ENCODE assay signal across 18 cellular contexts in genomic region chr3:14119651-14120050, GRCh38. TPM values are rescaled to one million over a fixed set of nuclear protein-coding genes. Genes with fewer than 3 reads are reported as not detected.
DNase-seq lines count a peak whose midpoint lies in the region; ATAC-seq and TF ChIP-seq lines count a peak whose summit lies in the region.
"Had no signal": no experiment of that assay in that cellular context is flagged by ENCODE, and none has a peak within 500 bp of the region (broad histone marks: within the 10 kb centered on the region; RNA-seq: fewer than 3 reads in every experiment).

No MANE protein-coding gene starts in this region.

- peak; percentile 42 for DNase-seq in right atrium auricular region (ENCODE audit: low spot score)
- no peak for DNase-seq in heart right ventricle
- no peak for DNase-seq in CD14-positive monocyte (ENCODE audit: low spot score)
- no peak for DNase-seq in brain microvascular endothelial cell
- no peak for DNase-seq in sigmoid colon
- no peak for DNase-seq in activated CD4-positive, alpha-beta T cell treated with anti-CD3 and anti-CD28 coated beads for 4 hours
- DNase-seq: EL, GOT3, KG1, MG63, NCI-H1092 treated with DMSO at 0.1 percent for 48 hours, NCI-H1694, NCI-H510A treated with DMSO at 0.1 percent for 48 hours, NCI-H82, SHP77 treated with DMSO at 0.1 percent for 48 hours had no signal

- H3K36me3 ChIP-seq in right atrium auricular region = peaks cover 30% of the 10 kb centered on the region
- peaks cover 0 to 54% (median 18%) of the 10 kb centered on the region in 9 donors for H3K36me3 ChIP-seq in heart right ventricle
- peaks cover 2 to 14% (median 11%) of the 10 kb centered on the region in 4 donors for H3K36me3 ChIP-seq in liver (ENCODE audit: control insufficient read depth in 4 of 4, insufficient read depth in 3 of 4, low read depth in 1 of 4, low read length in 3 of 4)
- no peaks in the 10 kb centered on the region for H3K36me3 ChIP-seq in brain microvascular endothelial cell (replicated peaks)
- H3K36me3 ChIP-seq in sigmoid colon = peaks cover 9 to 43% (median 12%) of the 10 kb centered on the region in 4 donors

- peaks cover 52 to 56% of the 10 kb centered on the region in 2 donors for H3K36me3 Mint-ChIP-seq in CD14-positive monocyte

- H3K27me3 ChIP-seq in right atrium auricular region (no peaks in the 10 kb centered on the region), heart right ventricle (no peaks in the 10 kb centered on the region), liver (ENCODE audit: control insufficient read depth in 4 of 4, insufficient read depth in 4 of 4, low read length in 3 of 4) (no peaks in the 10 kb centered on the region), brain microvascular endothelial cell (replicated peaks) (no peaks in the 10 kb centered on the region), sigmoid colon (no peaks in the 10 kb centered on the region)
- H3K27me3 ChIP-seq: MG63 had no signal

- peak overlapping the region in 2 of 7 donors; percentile 16 to 27 for H3K27ac Mint-ChIP-seq in CD14-positive monocyte

- no peak for TF ChIP-seq RAD21 in liver (IDR thresholded peaks at IDR 0.05)

- peaks cover 0 to 3% (median 0%) of the 10 kb centered on the region in 3 donors for H3K27me3 Mint-ChIP-seq in CD14-positive monocyte (ENCODE audit: low read depth in 3 of 3)

- H3K9me3 Mint-ChIP-seq in CD14-positive monocyte = peaks cover 0 to 2% (median 0%) of the 10 kb centered on the region in 7 donors

- peaks cover 25% of the 10 kb centered on the region for H3K4me1 Mint-ChIP-seq in CD14-positive monocyte

- no peak overlapping the region for H3K4me3 Mint-ChIP-seq in CD14-positive monocyte

- TF ChIP-seq EP300 in sigmoid colon (IDR thresholded peaks at IDR 0.05) = no peak

- 88 to 93% methylated on average over 2 of the region's 2 CpGs for WGBS in heart right ventricle, 2 donors
- WGBS in liver = 86% methylated on average over 2 of the region's 2 CpGs
- WGBS in sigmoid colon, 2 donors = 77 to 87% methylated on average over 2 of the region's 2 CpGs

- no peak for ATAC-seq in heart right ventricle
- ATAC-seq: Panc1 had no signal

- H3K4me3 ChIP-seq in right atrium auricular region (no peak overlapping the region), heart right ventricle (no peak overlapping the region), liver (ENCODE audit: low read depth in 1 of 3, low read length in 3 of 3) (no peak overlapping the region), brain microvascular endothelial cell (ENCODE audit: low read depth, low read length) (no peak overlapping the region), sigmoid colon (no peak overlapping the region)
- H3K4me3 ChIP-seq: MG63 had no signal

- H3K4me1 ChIP-seq in right atrium auricular region (peaks cover 0 to 20% of the 10 kb centered on the region in 2 donors), heart right ventricle (peaks cover 5 to 34% (median 20%) of the 10 kb centered on the region in 9 donors), liver (ENCODE audit: control insufficient read depth in 4 of 4, insufficient read depth in 4 of 4, low read length in 3 of 4) (peaks cover 22 to 60% (median 42%) of the 10 kb centered on the region in 4 donors), sigmoid colon (peaks cover 0 to 25% (median 19%) of the 10 kb centered on the region in 4 donors)

- no peak for TF ChIP-seq POLR2A in sigmoid colon (IDR thresholded peaks at IDR 0.05)

- TF ChIP-seq CTCF in right atrium auricular region (IDR thresholded peaks at IDR 0.05) = no peak
- no peak for TF ChIP-seq CTCF in heart right ventricle (IDR thresholded peaks at IDR 0.05)
- no peak for TF ChIP-seq CTCF in VCaP (conservative IDR thresholded peaks at IDR 0.05)
- no peak for TF ChIP-seq CTCF in liver (IDR thresholded peaks at IDR 0.05; ENCODE audit: low read depth, low read length, missing input control)
- TF ChIP-seq CTCF in CD14-positive monocyte (IDR thresholded peaks at IDR 0.05) = no peak
- TF ChIP-seq CTCF in brain microvascular endothelial cell (IDR thresholded peaks at IDR 0.05; ENCODE audit: low read depth, low read length, missing control alignments) = no peak
- no peak for TF ChIP-seq CTCF in sigmoid colon (IDR thresholded peaks at IDR 0.05)

- H3K27ac ChIP-seq in right atrium auricular region (no peak overlapping the region), heart right ventricle (no peak overlapping the region), VCaP (peak overlapping the region; percentile 97), liver (ENCODE audit: low read depth in 1 of 2, low read length in 2 of 2) (peak overlapping the region; percentile 37 to 39), brain microvascular endothelial cell (no peak overlapping the region), sigmoid colon (no peak overlapping the region)

- H3K9me3 ChIP-seq in right atrium auricular region = no peaks in the 10 kb centered on the region
- no peaks in the 10 kb centered on the region for H3K9me3 ChIP-seq in heart right ventricle
- H3K9me3 ChIP-seq in liver (ENCODE audit: control insufficient read depth in 4 of 4, low read length in 3 of 4) = no peaks in the 10 kb centered on the region
- H3K9me3 ChIP-seq in sigmoid colon = no peaks in the 10 kb centered on the region
- H3K9me3 ChIP-seq: MG63 had no signal

- intact Hi-C loops in heart right ventricle (cut with DNase I) (loop anchor here in 7 of 10 donors (5.0 to 10.0 kb wide), 3 partner anchors 222 to 465 kb away; no protein-coding TSS in a partner anchor), CD14-positive monocyte (cut with micrococcal nuclease) (loop anchor here (5.0 to 10.0 kb wide), 4 partner anchors 222 to 945 kb away; partner anchors contain the start of genes CCDC174 (in 1 of the 2) and MRPS25 (in 1 of the 2)), sigmoid colon (cut with DNase I) (loop anchor here (10.0 kb wide), 1 partner anchor 825 kb away; the partner anchor contains the start of gene NR2C2)

- in situ Hi-C loops in brain microvascular endothelial cell (cut with HindIII; ENCODE audit: low pct_ligation_motif_present, low sequenced_read_pairs) = no loop called here

- H3K9ac ChIP-seq in liver (ENCODE audit: low read depth in 1 of 2, low read length in 2 of 2) = no peak overlapping the region

TF ChIP-seq in liver, 16 proteins besides CTCF, POLR2A, EP300 and RAD21 (continues in another document):
- TF ChIP-seq HNF4G (IDR thresholded peaks at IDR 0.05) = no peak
- TF ChIP-seq, protein P1, sequence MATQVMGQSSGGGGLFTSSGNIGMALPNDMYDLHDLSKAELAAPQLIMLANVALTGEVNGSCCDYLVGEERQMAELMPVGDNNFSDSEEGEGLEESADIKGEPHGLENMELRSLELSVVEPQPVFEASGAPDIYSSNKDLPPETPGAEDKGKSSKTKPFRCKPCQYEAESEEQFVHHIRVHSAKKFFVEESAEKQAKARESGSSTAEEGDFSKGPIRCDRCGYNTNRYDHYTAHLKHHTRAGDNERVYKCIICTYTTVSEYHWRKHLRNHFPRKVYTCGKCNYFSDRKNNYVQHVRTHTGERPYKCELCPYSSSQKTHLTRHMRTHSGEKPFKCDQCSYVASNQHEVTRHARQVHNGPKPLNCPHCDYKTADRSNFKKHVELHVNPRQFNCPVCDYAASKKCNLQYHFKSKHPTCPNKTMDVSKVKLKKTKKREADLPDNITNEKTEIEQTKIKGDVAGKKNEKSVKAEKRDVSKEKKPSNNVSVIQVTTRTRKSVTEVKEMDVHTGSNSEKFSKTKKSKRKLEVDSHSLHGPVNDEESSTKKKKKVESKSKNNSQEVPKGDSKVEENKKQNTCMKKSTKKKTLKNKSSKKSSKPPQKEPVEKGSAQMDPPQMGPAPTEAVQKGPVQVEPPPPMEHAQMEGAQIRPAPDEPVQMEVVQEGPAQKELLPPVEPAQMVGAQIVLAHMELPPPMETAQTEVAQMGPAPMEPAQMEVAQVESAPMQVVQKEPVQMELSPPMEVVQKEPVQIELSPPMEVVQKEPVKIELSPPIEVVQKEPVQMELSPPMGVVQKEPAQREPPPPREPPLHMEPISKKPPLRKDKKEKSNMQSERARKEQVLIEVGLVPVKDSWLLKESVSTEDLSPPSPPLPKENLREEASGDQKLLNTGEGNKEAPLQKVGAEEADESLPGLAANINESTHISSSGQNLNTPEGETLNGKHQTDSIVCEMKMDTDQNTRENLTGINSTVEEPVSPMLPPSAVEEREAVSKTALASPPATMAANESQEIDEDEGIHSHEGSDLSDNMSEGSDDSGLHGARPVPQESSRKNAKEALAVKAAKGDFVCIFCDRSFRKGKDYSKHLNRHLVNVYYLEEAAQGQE (IDR thresholded peaks at IDR 0.05) = no peak
- no peak for TF ChIP-seq MAX (IDR thresholded peaks at IDR 0.05)

RNA-seq across cellular contexts. Expression of gene CHCHD4, which starts 5.0 kb away (rescaled TPM):
- total RNA-seq in right atrium auricular region = 10 to 100 TPM; 24.3 to 32.3 TPM
- total RNA-seq in heart right ventricle = 10 to 100 TPM; 18.0 to 37.2 (median 28.0) TPM
- polyA plus RNA-seq in heart right ventricle = 10 to 100 TPM; 20.1 to 23.8 TPM
- total RNA-seq in liver = 1 to 10 TPM; 7.0 to 7.7 TPM
- 10 to 100 TPM; 11.2 to 11.3 TPM for polyA plus RNA-seq in liver
- polyA plus RNA-seq in CD14-positive monocyte = 10 to 100 TPM; 13.6 to 13.8 TPM
- 10 to 100 TPM; 13.0 to 33.1 (median 26.3) TPM for total RNA-seq in sigmoid colon
- 10 to 100 TPM; 15.3 to 33.8 (median 17.4) TPM for polyA plus RNA-seq in sigmoid colon

RNA-seq across cellular contexts. Expression of gene TMEM43, which starts 5.2 kb away (rescaled TPM):
- total RNA-seq in right atrium auricular region (100 to 1,000 TPM in 1 of 2 donors, 10 to 100 TPM in 1; 91.8 to 142 TPM), heart right ventricle (10 to 100 TPM; 23.9 to 47.4 (median 37.2) TPM), liver (10 to 100 TPM; 13.3 to 15.1 TPM), sigmoid colon (10 to 100 TPM; 68.0 to 88.3 (median 80.2) TPM)
- polyA plus RNA-seq in heart right ventricle (10 to 100 TPM; 38.0 to 98.0 TPM), liver (10 to 100 TPM in 1 of 2 donors, 1 to 10 TPM in 1; 7.4 to 13.8 TPM), CD14-positive monocyte (10 to 100 TPM; 66.7 to 69.7 TPM), sigmoid colon (10 to 100 TPM in 1 of 3 donors, 1 to 10 TPM in 2; 6.0 to 33.7 (median 7.2) TPM)

RNA-seq across cellular contexts. Expression of gene XPC, which starts 58.8 kb away (rescaled TPM):
- total RNA-seq in right atrium auricular region (10 to 100 TPM; 15.7 to 18.3 TPM), heart right ventricle (10 to 100 TPM in 5 of 10 donors, 1 to 10 TPM in 5; 8.5 to 15.8 (median 11.3) TPM), liver (10 to 100 TPM; 12.7 to 26.7 TPM), sigmoid colon (10 to 100 TPM; 30.3 to 37.5 (median 32.6) TPM)
- polyA plus RNA-seq in heart right ventricle (1 to 10 TPM; 7.3 to 9.7 TPM), liver (10 to 100 TPM; 12.9 to 15.4 TPM), CD14-positive monocyte (10 to 100 TPM; 13.4 to 22.0 TPM), sigmoid colon (10 to 100 TPM in 1 of 3 donors, 1 to 10 TPM in 2; 8.1 to 20.0 (median 9.0) TPM)

RNA-seq across cellular contexts. Expression of gene LSM3, which starts 59.0 kb away (rescaled TPM):
- total RNA-seq in right atrium auricular region (10 to 100 TPM; 15.0 to 15.4 TPM), heart right ventricle (10 to 100 TPM; 12.4 to 18.0 (median 15.2) TPM), liver (1 to 10 TPM; 3.7 to 4.3 TPM), sigmoid colon (10 to 100 TPM in 3 of 4 donors, 1 to 10 TPM in 1; 8.0 to 17.1 (median 14.9) TPM)
- polyA plus RNA-seq in heart right ventricle (10 to 100 TPM in 1 of 2 donors, 1 to 10 TPM in 1; 5.6 to 16.1 TPM), liver (10 to 100 TPM in 1 of 2 donors, 1 to 10 TPM in 1; 5.7 to 17.0 TPM), CD14-positive monocyte (10 to 100 TPM; 19.8 to 23.2 TPM), sigmoid colon (10 to 100 TPM; 15.0 to 20.4 (median 19.2) TPM)

Comparison
In these comparisons a context has a peak if more than half of its experiments do, and no peak if none do; other contexts are left out.
1. H3K27ac ChIP-seq: peak in VCaP (single experiment) and liver (2 of 2); none in right atrium auricular region (0 of 2), heart right ventricle (0 of 10), brain microvascular endothelial cell (single experiment) and sigmoid colon (0 of 4).